In genomic region chr7:11638026-11638774, GRCh38 we compare ENCODE assay signal across 1 cellular context.
A peak's percentile ranks its signal among the peaks of the same experiment; 100 is the strongest.
TF ChIP-seq lines count a peak whose summit lies in the region.

No MANE protein-coding gene starts in this region.

TF ChIP-seq in HepG2, 621 proteins besides CTCF, POLR2A, EP300 and RAD21 (continued from another document):
- TF ChIP-seq ZSCAN12 (CRISPR knock-in tag; IDR thresholded peaks at IDR 0.05) (no peak), ZNF597 (CRISPR knock-in tag; IDR thresholded peaks at IDR 0.05) (no peak), MAFF (IDR thresholded peaks at IDR 0.05; ENCODE audit: low read depth, low read length) (peak; percentile 54; the same call in 1 of the 2 replicates), HDAC6 (IDR thresholded peaks at IDR 0.05; ENCODE audit: low read depth, low read length) (no peak), MAFK (conservative IDR thresholded peaks at IDR 0.05 in 1 of 2, IDR thresholded peaks at IDR 0.05 in 1 of 2; ENCODE audit: low read length in 2 of 2) (peak; percentile 15 to 47; a peak in 2 of 4 replicates), ZBTB7A (CRISPR knock-in tag; IDR thresholded peaks at IDR 0.05) (no peak), ZNF609 (CRISPR knock-in tag; IDR thresholded peaks at IDR 0.05; ENCODE audit: borderline replicate concordance) (no peak)
